13 cellular contexts compared by ENCODE assay signal in genomic region chr16:84663433-84664101, GRCh38.
DNase-seq lines count a peak whose midpoint lies in the region; ATAC-seq and TF ChIP-seq lines count a peak whose summit lies in the region.
"Had no signal": no experiment of that assay in that cellular context is flagged by ENCODE, and none has a peak within 500 bp of the region (broad histone marks: within the 10 kb centered on the region; RNA-seq: fewer than 3 reads in every experiment).

No MANE protein-coding gene starts in this region.

- no peaks in the 10 kb centered on the region for H3K9me3 Mint-ChIP-seq in memory B cell
- H3K9me3 Mint-ChIP-seq: naive thymus-derived CD8-positive, alpha-beta T cell had no signal

- H3K36me3 Mint-ChIP-seq in memory B cell: peaks cover 23% of the 10 kb centered on the region

- DNase-seq in memory B cell (ENCODE audit: low spot score in 2 of 2) (peak in 1 of 2 donors; percentile 18), C1 segment of cervical spinal cord (lab: John Stamatoyannopoulos, UW) (no peak), foreskin fibroblast (no peak), HuH-7.5 (ENCODE audit: low spot score) (no peak), COR-L47 (lab: John Stamatoyannopoulos, UW) (no peak)
- DNase-seq: activated CD8-positive, alpha-beta memory T cell treated with anti-CD3 and anti-CD28 coated beads, Interleukin-2, amount 10 ng/mL, durations not matched to agents 7 days and 5 days; Caco-2; naive thymus-derived CD8-positive, alpha-beta T cell; NCI-H2227 treated with DMSO at 0.1 percent for 48 hours; stimulated activated CD4-positive, alpha-beta T cell treated with anti-CD3 and anti-CD28 coated beads, Interleukin-2, amount 100 ng/mL, for 24 hours had no signal

- ATAC-seq in GM18511 (IDR thresholded peaks at IDR 0.05; ENCODE audit: unreplicated experiment) (peak; percentile 93), GM21515 (IDR thresholded peaks at IDR 0.05; ENCODE audit: unreplicated experiment) (peak; percentile 58), HG03175 (IDR thresholded peaks at IDR 0.05; ENCODE audit: unreplicated experiment) (peak; percentile 87), memory B cell (ENCODE audit: low read depth) (peak; percentile 99)
- ATAC-seq: activated CD8-positive, alpha-beta memory T cell treated with anti-CD3 and anti-CD28 coated beads, Interleukin-2, amount 10 ng/mL, durations not matched to agents 7 days and 5 days; naive thymus-derived CD8-positive, alpha-beta T cell had no signal

- H3K4me3 ChIP-seq in foreskin fibroblast (ENCODE audit: low read depth in 1 of 2, low read length in 2 of 2): no peak overlapping the region

- peak overlapping the region; percentile 64 for H3K27ac Mint-ChIP-seq in memory B cell
- H3K27ac Mint-ChIP-seq: activated CD8-positive, alpha-beta memory T cell treated with anti-CD3 and anti-CD28 coated beads, Interleukin-2, amount 10 ng/mL, durations not matched to agents 7 days and 5 days had no signal

- H3K4me1 Mint-ChIP-seq in memory B cell: peaks cover 28% of the 10 kb centered on the region

- TF ChIP-seq CTCF in foreskin fibroblast (IDR thresholded peaks at IDR 0.05; ENCODE audit: low read depth, low read length): no peak

- H3K4me3 Mint-ChIP-seq in memory B cell: peak overlapping the region; percentile 68
- H3K4me3 Mint-ChIP-seq: activated CD8-positive, alpha-beta memory T cell treated with anti-CD3 and anti-CD28 coated beads, Interleukin-2, amount 10 ng/mL, durations not matched to agents 7 days and 5 days had no signal

- H3K27me3 Mint-ChIP-seq in memory B cell: no peaks in the 10 kb centered on the region
- H3K27me3 Mint-ChIP-seq: activated CD8-positive, alpha-beta memory T cell treated with anti-CD3 and anti-CD28 coated beads, Interleukin-2, amount 10 ng/mL, durations not matched to agents 7 days and 5 days; naive thymus-derived CD8-positive, alpha-beta T cell had no signal
